6 cellular contexts compared by ENCODE assay signal in the genomic region with DNA sequence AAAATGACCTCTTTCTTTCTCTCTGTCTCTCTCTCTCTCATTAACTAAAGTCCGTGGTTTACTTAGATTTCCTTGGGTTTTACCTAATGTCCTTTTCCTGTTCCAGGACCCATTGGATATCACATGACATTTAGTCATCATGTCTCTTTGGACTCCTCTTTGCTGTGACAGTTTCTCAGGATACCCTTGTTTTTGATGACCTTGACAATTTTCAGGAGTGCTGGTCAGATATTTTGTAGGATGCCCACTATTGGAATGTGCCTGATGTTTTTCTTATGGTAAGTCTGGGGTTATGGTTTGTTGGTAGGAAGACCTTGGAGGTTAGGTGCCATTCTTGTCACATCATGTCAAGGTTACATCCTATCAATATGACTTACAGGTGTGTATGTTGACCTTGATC.
"Had no signal": no experiment of that assay in that cellular context is flagged by ENCODE, and none has a peak within 500 bp of the region (broad histone marks: within the 10 kb centered on the region; RNA-seq: fewer than 3 reads in every experiment).

No MANE protein-coding gene starts in this region.

- H3K27ac ChIP-seq: HL-60, KMS-11 had no signal

- H3K4me2 ChIP-seq: KMS-11 had no signal

- DNase-seq: Karpas-422, KBM-7, KG1 had no signal

- FAIRE-seq: HTR-8/SVneo had no signal

- H3K9ac ChIP-seq: KMS-11 had no signal
